In genomic region chr9:93830224-93830596, GRCh38 we compare ENCODE assay signal across 22 cellular contexts.
A peak's percentile ranks its signal among the peaks of the same experiment; 100 is the strongest.
DNase-seq lines count a peak whose midpoint lies in the region; TF ChIP-seq lines count a peak whose summit lies in the region.
"Had no signal": no experiment of that assay in that cellular context is flagged by ENCODE, and none has a peak within 500 bp of the region (broad histone marks: within the 10 kb centered on the region; RNA-seq: fewer than 3 reads in every experiment).

No MANE protein-coding gene starts in this region.

- H3K27ac ChIP-seq in coronary artery (no peak overlapping the region), neuronal stem cell (replicated peaks; ENCODE audit: low read length) (no peak overlapping the region)
- H3K27ac ChIP-seq: Peyer's patch, SK-N-MC had no signal

- H3K14ac ChIP-seq in neuronal stem cell (ENCODE audit: low read length) = no peak overlapping the region

- H3K23ac ChIP-seq in neuronal stem cell (ENCODE audit: low read depth, low read length, poor library complexity) = no peak overlapping the region

- H2BK15ac ChIP-seq in neuronal stem cell (ENCODE audit: low read length) = no peak overlapping the region

- DNase-seq in activated effector memory CD4-positive, alpha-beta T cell treated with anti-CD3 and anti-CD28 coated beads, Interleukin-2, amount 50 U/mL, for 16 hours = peak; percentile 36
- DNase-seq in activated effector memory CD4-positive, alpha-beta T cell treated with Interleukin-2 at 50 U/mL for 16 hours = no peak
- DNase-seq in coronary artery (ENCODE audit: low spot score) = peak; percentile 65
- DNase-seq in neuronal stem cell (ENCODE audit: low spot score) = no peak
- DNase-seq in putamen (ENCODE audit: low spot score) = no peak
- DNase-seq in OCI-M2 (lab: John Stamatoyannopoulos, UW; ENCODE audit: unreplicated experiment) = no peak
- no peak for DNase-seq in DMS79 treated with DMSO at 0.1 percent for 48 hours (lab: John Stamatoyannopoulos, UW)
- DNase-seq: C1 segment of cervical spinal cord; Caco-2; CD4-positive, alpha-beta memory T cell; DMS 273 treated with DMSO at 0.1 percent for 48 hours; DMS79; GF-D8; NCI-H1048; NCI-H1694; NCI-H2029 treated with DMSO at 0.1 percent for 48 hours; NCI-H446 treated with DMSO at 0.1 percent for 48 hours; NCI-H526; NCI-H82; SIG-M5 had no signal

- H2AK5ac ChIP-seq in neuronal stem cell (ENCODE audit: low read depth, low read length) = peak overlapping the region; percentile 27

- H3K9me3 ChIP-seq in neuronal stem cell (replicated peaks in 1 of 2; ENCODE audit: control insufficient read depth in 2 of 2, insufficient read depth in 1 of 2, low read depth in 1 of 2, low read length in 2 of 2) = no peaks in the 10 kb centered on the region
- H3K9me3 ChIP-seq: Caco-2, Peyer's patch had no signal

- no peak for TF ChIP-seq CTCF in coronary artery (IDR thresholded peaks at IDR 0.05)

- no peak overlapping the region for H3K9ac ChIP-seq in neuronal stem cell (ENCODE audit: low read depth, low read length, poor library complexity)

- no peak overlapping the region for H2AFZ ChIP-seq in neuronal stem cell (ENCODE audit: low read length)

- H2BK12ac ChIP-seq in neuronal stem cell (ENCODE audit: low read length) = no peak overlapping the region

- H3K27me3 ChIP-seq in neuronal stem cell (ENCODE audit: control insufficient read depth in 3 of 3, insufficient read depth in 3 of 3, low read depth in 1 of 3, low read length in 3 of 3) = peaks cover 0 to 16% (median 0%) of the 10 kb centered on the region in 3 experiments
- H3K27me3 ChIP-seq: Peyer's patch had no signal

- H4K91ac ChIP-seq in neuronal stem cell (ENCODE audit: low read depth, low read length, poor library complexity) = no peak overlapping the region

- H3K4ac ChIP-seq in neuronal stem cell (ENCODE audit: low read length) = no peak overlapping the region

- no peaks in the 10 kb centered on the region for H3K36me3 ChIP-seq in neuronal stem cell (replicated peaks in 1 of 2; ENCODE audit: control insufficient read depth in 2 of 2, insufficient read depth in 2 of 2, low read length in 2 of 2)
- H3K36me3 ChIP-seq: Peyer's patch had no signal

- H2BK5ac ChIP-seq in neuronal stem cell (ENCODE audit: low read length) = no peak overlapping the region

- WGBS in neuronal stem cell (ENCODE audit: extremely low coverage in 2 of 2, insufficient read length in 2 of 2, insufficient replicate concordance in 1 of 2), 2 donors = no CpG with 5 or more reads among the region's 2 CpGs

- no peak overlapping the region for H4K8ac ChIP-seq in neuronal stem cell (ENCODE audit: low read depth, low read length)

- no peak overlapping the region for H3K18ac ChIP-seq in neuronal stem cell (ENCODE audit: low read length)

- no peak overlapping the region for H3K4me2 ChIP-seq in neuronal stem cell (ENCODE audit: insufficient read depth, low read length, poor library complexity, severe bottlenecking)

- H3K4me3 ChIP-seq in coronary artery (no peak overlapping the region), neuronal stem cell (ENCODE audit: low read length in 2 of 2) (no peak overlapping the region)
- H3K4me3 ChIP-seq: Peyer's patch, SK-N-MC had no signal

- no peak overlapping the region for H2BK120ac ChIP-seq in neuronal stem cell (ENCODE audit: low read depth, low read length)

- no peaks in the 10 kb centered on the region for H3K79me1 ChIP-seq in neuronal stem cell (ENCODE audit: low read depth, low read length)

- peaks cover 0 to 9% of the 10 kb centered on the region in 2 donors for H3K4me1 ChIP-seq in neuronal stem cell (ENCODE audit: control insufficient read depth in 2 of 2, insufficient read depth in 1 of 2, low read depth in 1 of 2, low read length in 2 of 2)
- H3K4me1 ChIP-seq: Caco-2 had no signal

Comparison
In these comparisons a context has a peak if more than half of its experiments do, and no peak if none do; other contexts are left out.
1. DNase-seq: peak in activated effector memory CD4-positive, alpha-beta T cell treated with anti-CD3 and anti-CD28 coated beads, Interleukin-2, amount 50 U/mL, for 16 hours (single experiment) and coronary artery (single experiment); none in activated effector memory CD4-positive, alpha-beta T cell treated with Interleukin-2 at 50 U/mL for 16 hours (single experiment), neuronal stem cell (single experiment), putamen (single experiment), OCI-M2 (single experiment) and DMS79 treated with DMSO at 0.1 percent for 48 hours (single experiment).